14 cellular contexts compared by ENCODE assay signal in the genomic region with DNA sequence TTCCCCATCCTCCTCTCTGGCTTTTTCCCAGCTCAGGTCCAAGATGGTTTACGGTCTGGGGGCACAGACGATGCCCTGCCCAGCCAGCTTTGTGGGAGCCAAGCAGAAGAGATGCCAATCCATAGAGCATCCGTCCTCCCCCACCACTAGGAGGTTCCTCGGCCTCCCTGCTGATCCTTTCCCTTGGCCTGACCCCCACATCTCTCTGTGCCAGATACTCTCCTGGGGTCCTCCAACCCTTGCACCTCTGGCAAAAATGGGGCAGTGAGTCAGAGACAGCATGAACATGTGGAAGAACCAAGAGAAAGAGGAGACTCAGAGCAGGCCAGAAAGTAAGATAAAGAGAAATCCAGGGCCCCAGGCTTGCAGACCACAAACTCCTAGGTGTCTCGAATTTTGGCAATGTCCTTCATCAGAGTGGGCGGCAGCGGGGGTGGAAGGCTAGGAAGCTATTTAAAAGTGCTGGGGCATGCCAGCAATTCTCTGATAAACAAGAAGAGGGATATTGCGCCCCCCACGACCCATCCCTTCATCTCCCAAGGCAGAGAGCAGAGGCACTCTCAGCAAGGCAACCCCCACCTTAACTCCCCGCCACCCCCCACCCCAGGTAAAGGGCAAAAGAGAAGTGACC. TPM values are rescaled to one million over a fixed set of nuclear protein-coding genes. Genes with fewer than 3 reads are reported as not detected.
DNase-seq lines count a peak whose midpoint lies in the region; ATAC-seq and TF ChIP-seq lines count a peak whose summit lies in the region.
"Had no signal": no experiment of that assay in that cellular context is flagged by ENCODE, and none has a peak within 500 bp of the region (broad histone marks: within the 10 kb centered on the region; RNA-seq: fewer than 3 reads in every experiment).

No MANE protein-coding gene starts in this region.

- H3K27me3 ChIP-seq in DOHH2 (ENCODE audit: control insufficient read depth, low read length) (peaks cover 2% of the 10 kb centered on the region; the same call in 1 of the 2 replicates), SJCRH30 (no peaks in the 10 kb centered on the region), esophagus squamous epithelium (peaks cover 0 to 11% (median 0%) of the 10 kb centered on the region in 4 donors), psoas muscle (ENCODE audit: insufficient read depth in 3 of 3, low read length in 2 of 3) (no peaks in the 10 kb centered on the region)

- H3K36me3 ChIP-seq in DOHH2 (ENCODE audit: control insufficient read depth, low read length) (no peaks in the 10 kb centered on the region), SJCRH30 (no peaks in the 10 kb centered on the region), esophagus squamous epithelium (no peaks in the 10 kb centered on the region), psoas muscle (ENCODE audit: insufficient read depth in 1 of 2, low read depth in 1 of 2) (no peaks in the 10 kb centered on the region)

- H4K20me1 ChIP-seq in DOHH2 (ENCODE audit: control insufficient read depth, insufficient read depth, low read depth, low read length) = no peaks in the 10 kb centered on the region

- no peaks in the 10 kb centered on the region for H3K9me2 ChIP-seq in DOHH2 (replicated peaks; ENCODE audit: control insufficient read depth, low read length)

- no peaks in the 10 kb centered on the region for H3K79me2 ChIP-seq in DOHH2 (ENCODE audit: control insufficient read depth, low read length)

- H3K4me1 ChIP-seq in DOHH2 (ENCODE audit: control insufficient read depth, low read length) (peaks cover 59% of the 10 kb centered on the region), SJCRH30 (peaks cover 82% of the 10 kb centered on the region), esophagus squamous epithelium (peaks cover 30 to 86% (median 44%) of the 10 kb centered on the region in 3 donors), psoas muscle (peaks cover 48% of the 10 kb centered on the region)

- WGBS in esophagus squamous epithelium, 2 donors = 20 to 44% methylated on average over 8 to 10 of the region's 10 CpGs
- 58 to 74% (median 64%) methylated on average over 10 of the region's 10 CpGs for WGBS in psoas muscle, 3 donors

- no peak for TF ChIP-seq POLR2A in esophagus squamous epithelium (IDR thresholded peaks at IDR 0.05)

- peak overlapping the region; percentile 51 for H3K4me2 ChIP-seq in DOHH2 (ENCODE audit: low read length)

- peak; percentile 74 to 79 for DNase-seq in SJCRH30
- no peak for DNase-seq in esophagus squamous epithelium (lab: John Stamatoyannopoulos, UW)
- no peak for DNase-seq in psoas muscle
- no peak for DNase-seq in SK-N-DZ (ENCODE audit: low spot score)
- DNase-seq in midbrain (lab: John Stamatoyannopoulos, UW) = no peak
- DNase-seq in Ammon's horn (ENCODE audit: low spot score) = no peak
- DNase-seq: activated naive CD4-positive, alpha-beta T cell treated with Interleukin-2 at 50 U/mL for 16 hours; stimulated activated CD4-positive, alpha-beta T cell treated with anti-CD3 and anti-CD28 coated beads, Interleukin-12 subunit alpha, Interleukin-12 subunit beta, amount 100 ng/mL, for 4 hours had no signal

- ATAC-seq in psoas muscle = no peak
- ATAC-seq in GM21825 (IDR thresholded peaks at IDR 0.05; ENCODE audit: unreplicated experiment) = no peak
- ATAC-seq: natural killer cell treated with Interleukin-12 subunit alpha and Interleukin-12 subunit beta and Interleukin-15 and Interleukin-18, amount 100 ng/mL, for 72 hours had no signal

- H3K27ac ChIP-seq in DOHH2 (ENCODE audit: low read depth, low read length) (no peak overlapping the region), SJCRH30 (peak overlapping the region; percentile 99), esophagus squamous epithelium (peak overlapping the region in 3 of 4 donors; percentile 16 to 46 (median 32)), psoas muscle (no peak overlapping the region)

- H3K4me3 ChIP-seq in DOHH2 (ENCODE audit: low read length) (peak overlapping the region; percentile 16; the same call in 1 of the 2 replicates), SJCRH30 (peak overlapping the region; percentile 4), esophagus squamous epithelium (peak overlapping the region in 3 of 4 donors; percentile 12 to 46 (median 20)), psoas muscle (peak overlapping the region; percentile 57)

- TF ChIP-seq CTCF in DOHH2 (IDR thresholded peaks at IDR 0.05; ENCODE audit: low read depth, low read length, poor library complexity, severe bottlenecking) (no peak), esophagus squamous epithelium (IDR thresholded peaks at IDR 0.05) (no peak), psoas muscle (IDR thresholded peaks at IDR 0.05) (no peak)

- intact Hi-C loops in esophagus squamous epithelium (cut with DNase I) = no loop called here
- intact Hi-C loops in psoas muscle (cut with DNase I) = no loop called here

- H3K9me3 ChIP-seq in DOHH2 (ENCODE audit: control insufficient read depth, insufficient read depth, low read length) = no peaks in the 10 kb centered on the region
- no peaks in the 10 kb centered on the region for H3K9me3 ChIP-seq in SJCRH30 (replicated peaks)
- no peaks in the 10 kb centered on the region for H3K9me3 ChIP-seq in esophagus squamous epithelium
- H3K9me3 ChIP-seq in psoas muscle = no peaks in the 10 kb centered on the region

- H3F3A ChIP-seq in DOHH2 (ENCODE audit: control insufficient read depth, insufficient read depth) = no peaks in the 10 kb centered on the region

RNA-seq across cellular contexts. Expression of a gene that starts 11.4 kb away (rescaled TPM):
- 1.1 and 1.4 TPM in 2 replicates for total RNA-seq in SJCRH30 (2014; rRNA removed; shearing (Covaris generic))
- 1 to 10 TPM in 2 of 4 donors, under 1 TPM in 2; 0.29 to 2.3 (median 0.99) TPM for total RNA-seq in esophagus squamous epithelium
- not detected for total RNA-seq in psoas muscle
- polyA plus RNA-seq in psoas muscle = not detected
- polyA plus RNA-seq in SK-N-DZ (2014; cell fraction: cytosol; rRNA removed) = 0.06 and 0.24 TPM in 2 replicates
- not detected in 2 replicates for polyA plus RNA-seq in SK-N-DZ (2014; cell fraction: nucleus; rRNA removed)
- total RNA-seq: chondrocyte; natural killer cell treated with Interleukin-12 subunit alpha and Interleukin-12 subunit beta and Interleukin-15 and Interleukin-18, amount 100 ng/mL, for 72 hours; RPMI7951; urinary bladder had no signal

RNA-seq across cellular contexts. Expression of a gene that starts 22.6 kb away (rescaled TPM):
- total RNA-seq in SJCRH30 (2014; rRNA removed; shearing (Covaris generic)) = 1.5 and 1.7 TPM in 2 replicates
- total RNA-seq in esophagus squamous epithelium (1 to 10 TPM in 3 of 4 donors, not detected in 1; 1.1 to 1.4 (median 1.3) TPM), psoas muscle (not detected)
- polyA plus RNA-seq in psoas muscle = not detected
- not detected in 2 replicates for polyA plus RNA-seq in SK-N-DZ (2014; cell fraction: cytosol; rRNA removed)
- polyA plus RNA-seq in SK-N-DZ (2014; cell fraction: nucleus; rRNA removed) = not detected in 2 replicates
- total RNA-seq: chondrocyte; natural killer cell treated with Interleukin-12 subunit alpha and Interleukin-12 subunit beta and Interleukin-15 and Interleukin-18, amount 100 ng/mL, for 72 hours; RPMI7951; urinary bladder had no signal
- polyA plus RNA-seq: urinary bladder had no signal

Comparison
In these comparisons a context has a peak if more than half of its experiments do, and no peak if none do; other contexts are left out.
1. H3K27ac ChIP-seq: peak in SJCRH30 (single experiment) and esophagus squamous epithelium (3 of 4); none in DOHH2 (single experiment) and psoas muscle (single experiment).
2. H3K4me3 ChIP-seq: peak in every context shown above with its lines; median percentile 57 in psoas muscle; 20 in esophagus squamous epithelium; 16 in DOHH2; 4 in SJCRH30.
3. DNase-seq: peak in SJCRH30 (2 of 2); none in esophagus squamous epithelium (single experiment), psoas muscle (0 of 2), SK-N-DZ (single experiment), midbrain (single experiment) and Ammon's horn (single experiment).